Comparison of ENCODE assay signal across 10 cellular contexts in genomic region chr1:58395355-58395754, GRCh38.
DNase-seq lines count a peak whose midpoint lies in the region; ATAC-seq, FAIRE-seq and TF ChIP-seq lines count a peak whose summit lies in the region.
"Had no signal": no experiment of that assay in that cellular context is flagged by ENCODE, and none has a peak within 500 bp of the region (broad histone marks: within the 10 kb centered on the region; RNA-seq: fewer than 3 reads in every experiment).

No MANE protein-coding gene starts in this region.

- intact Hi-C loops in left lung (cut with DNase I) = no loop called here

- peak; percentile 62 for ATAC-seq in left lung
- ATAC-seq in GM21423 (IDR thresholded peaks at IDR 0.05; ENCODE audit: unreplicated experiment) = no peak
- ATAC-seq in GM21619 (IDR thresholded peaks at IDR 0.05; ENCODE audit: unreplicated experiment) = no peak
- ATAC-seq: naive thymus-derived CD8-positive, alpha-beta T cell had no signal

- no peaks in the 10 kb centered on the region for H3K36me3 ChIP-seq in BLaER1 treated with 17β-estradiol and CSF1 and Interleukin-3, amounts not matched to agents 10 nM and 100 nM
- H3K36me3 ChIP-seq in bronchial epithelial cell (ENCODE audit: control insufficient read depth, insufficient read depth, low read length) (no peaks in the 10 kb centered on the region), left lung (no peaks in the 10 kb centered on the region)

- peaks cover 19 to 35% (median 25%) of the 10 kb centered on the region in 10 experiments; a peak in 19 of 20 replicates for H3K4me1 ChIP-seq in BLaER1 treated with 17β-estradiol and CSF1 and Interleukin-3, amounts not matched to agents 10 nM and 100 nM
- H3K4me1 ChIP-seq in left lung = peaks cover 7 to 9% of the 10 kb centered on the region in 2 donors

- no peaks in the 10 kb centered on the region for H3K27me3 ChIP-seq in BLaER1 treated with 17β-estradiol and CSF1 and Interleukin-3, amounts not matched to agents 10 nM and 100 nM
- H3K27me3 ChIP-seq in bronchial epithelial cell (ENCODE audit: control insufficient read depth, insufficient read depth, low read length) (no peaks in the 10 kb centered on the region), left lung (no peaks in the 10 kb centered on the region)

- TF ChIP-seq CTCF in bronchial epithelial cell (IDR thresholded peaks at IDR 0.05; ENCODE audit: insufficient read depth, low read length, severe bottlenecking) (no peak), left lung (IDR thresholded peaks at IDR 0.05) (no peak)

- H3K27ac ChIP-seq in BLaER1 treated with 17β-estradiol and CSF1 and Interleukin-3, amounts not matched to agents 10 nM and 100 nM = no peak overlapping the region
- no peak overlapping the region for H3K27ac ChIP-seq in left lung

- no peaks in the 10 kb centered on the region for H4K20me1 ChIP-seq in BLaER1 treated with 17β-estradiol and CSF1 and Interleukin-3, amounts not matched to agents 10 nM and 100 nM

- no peak overlapping the region for H3K4me3 ChIP-seq in BLaER1 treated with 17β-estradiol and CSF1 and Interleukin-3, amounts not matched to agents 10 nM and 100 nM
- no peak overlapping the region for H3K4me3 ChIP-seq in bronchial epithelial cell (ENCODE audit: low read depth, low read length)
- H3K4me3 ChIP-seq in left lung = no peak overlapping the region

- H3K4me2 ChIP-seq in BLaER1 treated with 17β-estradiol and CSF1 and Interleukin-3, amounts not matched to agents 10 nM and 100 nM = peak overlapping the region in 6 of 11 experiments; percentile 2 to 75 (median 40); a peak in 8 of 22 replicates

- H3K9ac ChIP-seq in BLaER1 treated with 17β-estradiol and CSF1 and Interleukin-3, amounts not matched to agents 10 nM and 100 nM = no peak overlapping the region

- peak; percentile 70 for FAIRE-seq in bronchial epithelial cell (lab: Jason Lieb, UNC)

- peak; percentile 93 for DNase-seq in LHCN-M2 (ENCODE audit: low read depth)
- DNase-seq in bronchial epithelial cell (ENCODE audit: low read depth) = peak; percentile 72
- no peak for DNase-seq in left lung
- DNase-seq in NCI-H1436 treated with DMSO at 0.1 percent for 48 hours (lab: John Stamatoyannopoulos, UW) = no peak
- DNase-seq in NCI-H187 (lab: John Stamatoyannopoulos, UW) = no peak
- DNase-seq: DND-41; naive thymus-derived CD8-positive, alpha-beta T cell had no signal

- no peaks in the 10 kb centered on the region for H3K9me3 ChIP-seq in BLaER1 treated with 17β-estradiol and CSF1 and Interleukin-3, amounts not matched to agents 10 nM and 100 nM (replicated peaks in 1 of 11)
- no peaks in the 10 kb centered on the region for H3K9me3 ChIP-seq in left lung

Comparison
In these comparisons a context has a peak if more than half of its experiments do, and no peak if none do; other contexts are left out.
1. DNase-seq: peak in LHCN-M2 (single experiment) and bronchial epithelial cell (single experiment); none in left lung (0 of 2), NCI-H1436 treated with DMSO at 0.1 percent for 48 hours (single experiment) and NCI-H187 (0 of 2).